17 cellular contexts compared by ENCODE assay signal in the genomic region with DNA sequence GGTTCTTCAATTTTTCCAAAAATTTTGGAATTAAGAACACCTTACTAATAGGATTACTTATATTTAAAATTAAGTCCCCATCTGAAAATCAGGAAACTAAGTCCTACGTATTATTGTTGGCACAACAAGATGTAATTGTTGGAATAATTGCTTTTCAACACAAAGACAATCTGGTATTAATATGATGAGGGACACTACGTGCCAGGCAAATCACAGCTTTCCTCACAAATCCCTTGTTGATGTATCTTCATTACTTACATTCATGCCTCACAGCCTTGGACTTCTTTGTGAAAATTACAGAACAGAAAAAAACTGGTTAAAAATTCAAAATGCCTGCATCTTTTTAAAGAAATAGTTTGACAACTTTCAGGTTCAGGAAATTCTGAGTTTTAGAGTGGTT.
"Had no signal": no experiment of that assay in that cellular context is flagged by ENCODE, and none has a peak within 500 bp of the region (broad histone marks: within the 10 kb centered on the region; RNA-seq: fewer than 3 reads in every experiment).

No MANE protein-coding gene starts in this region.

- H3K27ac Mint-ChIP-seq: activated CD8-positive, alpha-beta memory T cell treated with anti-CD3 and anti-CD28 coated beads, Interleukin-2, amount 10 ng/mL, durations not matched to agents 7 days and 5 days; activated naive CD4-positive, alpha-beta T cell treated with anti-CD3 and anti-CD28 coated beads, Interleukin-2, amount 50 U/mL, for 72 hours; activated T-cell treated with anti-CD3 and anti-CD28 coated beads, Interleukin-2, amount 50 U/mL, for 24 hours; naive thymus-derived CD8-positive, alpha-beta T cell; stimulated activated naive CD8-positive, alpha-beta T cell treated with anti-CD3 and anti-CD28 coated beads, Interleukin-15, Interleukin-2, amounts not matched to agents 100 ng/mL and 50 ng/mL, for 24 hours had no signal

- H3K4me3 ChIP-seq: colonic mucosa, lung, mucosa of descending colon, testis had no signal

- H3K4me1 Mint-ChIP-seq: naive thymus-derived CD8-positive, alpha-beta T cell had no signal

- H3K36me3 ChIP-seq: colonic mucosa had no signal

- H3K9me3 ChIP-seq: colonic mucosa, mucosa of descending colon, testis had no signal

- H3K27ac ChIP-seq: colonic mucosa, testis had no signal

- H3K9me3 Mint-ChIP-seq: activated naive CD4-positive, alpha-beta T cell treated with anti-CD3 and anti-CD28 coated beads, Interleukin-2, amount 50 U/mL, for 72 hours; activated T-cell treated with anti-CD3 and anti-CD28 coated beads, Interleukin-2, amount 50 U/mL, for 24 hours; naive thymus-derived CD8-positive, alpha-beta T cell; stimulated activated naive CD8-positive, alpha-beta T cell treated with anti-CD3 and anti-CD28 coated beads, Interleukin-15, Interleukin-2, amounts not matched to agents 100 ng/mL and 50 ng/mL, for 24 hours had no signal

- H3K27me3 ChIP-seq: colonic mucosa, testis had no signal

- DNase-seq: activated CD4-positive, alpha-beta T cell treated with anti-CD3 and anti-CD28 coated beads for 1 hour; activated CD4-positive, alpha-beta T cell treated with anti-CD3 and anti-CD28 coated beads, Interleukin-2, amount 50 U/mL, for 48 hours; activated CD8-positive, alpha-beta memory T cell treated with anti-CD3 and anti-CD28 coated beads, Interleukin-2, amount 10 ng/mL, durations not matched to agents 7 days and 5 days; activated effector memory CD4-positive, alpha-beta T cell treated with anti-CD3 and anti-CD28 coated beads, Interleukin-2, amount 50 U/mL, for 16 hours; activated T-cell treated with anti-CD3 and anti-CD28 coated beads, Interleukin-2, amount 50 U/mL, for 24 hours; amygdala; colonic mucosa; effector CD8-positive, alpha-beta T cell; mucosa of descending colon; naive thymus-derived CD8-positive, alpha-beta T cell; occipital lobe; stimulated activated CD4-positive, alpha-beta T cell treated with anti-CD3 and anti-CD28 coated beads, Interleukin-4, amount 100 ng/mL, for 1 hour; stimulated activated CD8-positive, alpha-beta memory T cell treated with anti-CD3 and anti-CD28 coated beads, Interleukin-4, amount 100 ng/mL, for 48 hours; testis had no signal

- H3K36me3 Mint-ChIP-seq: activated CD8-positive, alpha-beta memory T cell treated with anti-CD3 and anti-CD28 coated beads, Interleukin-2, amount 10 ng/mL, durations not matched to agents 7 days and 5 days; activated naive CD4-positive, alpha-beta T cell treated with anti-CD3 and anti-CD28 coated beads, Interleukin-2, amount 50 U/mL, for 72 hours had no signal

- H3K4me1 ChIP-seq: testis had no signal

- H3K27me3 Mint-ChIP-seq: activated T-cell treated with anti-CD3 and anti-CD28 coated beads, Interleukin-2, amount 50 U/mL, for 24 hours; naive thymus-derived CD8-positive, alpha-beta T cell had no signal

- ATAC-seq: activated CD8-positive, alpha-beta memory T cell treated with anti-CD3 and anti-CD28 coated beads, Interleukin-2, amount 10 ng/mL, durations not matched to agents 7 days and 5 days; activated naive CD4-positive, alpha-beta T cell treated with anti-CD3 and anti-CD28 coated beads, Interleukin-2, amount 50 U/mL, for 72 hours; mucosa of descending colon; naive thymus-derived CD8-positive, alpha-beta T cell had no signal

- H3K4me3 Mint-ChIP-seq: activated CD8-positive, alpha-beta memory T cell treated with anti-CD3 and anti-CD28 coated beads, Interleukin-2, amount 10 ng/mL, durations not matched to agents 7 days and 5 days; activated T-cell treated with anti-CD3 and anti-CD28 coated beads, Interleukin-2, amount 50 U/mL, for 24 hours; naive thymus-derived CD8-positive, alpha-beta T cell; stimulated activated naive CD8-positive, alpha-beta T cell treated with anti-CD3 and anti-CD28 coated beads, Interleukin-15, Interleukin-2, amounts not matched to agents 100 ng/mL and 50 ng/mL, for 24 hours had no signal
